ENCODE assay signal across 17 cellular contexts in genomic region chr4:52529983-52530382, GRCh38.
A peak's percentile ranks its signal among the peaks of the same experiment; 100 is the strongest.
DNase-seq lines count a peak whose midpoint lies in the region; TF ChIP-seq lines count a peak whose summit lies in the region.
"Had no signal": no experiment of that assay in that cellular context is flagged by ENCODE, and none has a peak within 500 bp of the region (broad histone marks: within the 10 kb centered on the region; RNA-seq: fewer than 3 reads in every experiment).

No MANE protein-coding gene starts in this region.

- H2BK20ac ChIP-seq in H9 (ENCODE audit: low read depth, low read length, poor library complexity, severe bottlenecking): no peak overlapping the region

- no peak overlapping the region for H3K27ac Mint-ChIP-seq in H9
- no peak overlapping the region for H3K27ac Mint-ChIP-seq in endodermal cell
- H3K27ac Mint-ChIP-seq in type B pancreatic cell: no peak overlapping the region
- H3K27ac Mint-ChIP-seq: CD8-positive, alpha-beta T cell had no signal

- H2AK5ac ChIP-seq in H9 (ENCODE audit: insufficient read length, low read length): no peak overlapping the region

- no peak overlapping the region for H4K5ac ChIP-seq in H9 (ENCODE audit: insufficient read length, low read depth, low read length)

- no peak overlapping the region for H3K4me3 ChIP-seq in endodermal cell (ENCODE audit: low read length)
- no peak overlapping the region for H3K4me3 ChIP-seq in osteoblast (ENCODE audit: insufficient read depth, low read length)
- H3K4me3 ChIP-seq: A549, BLaER1, GM12878, HAP-1 had no signal

- H4K8ac ChIP-seq in H9 (replicated peaks; ENCODE audit: insufficient read length, low read depth, low read length): no peak overlapping the region

- no peak overlapping the region for H4K91ac ChIP-seq in H9 (ENCODE audit: insufficient read length, low read depth, low read length)

- no peak overlapping the region for H3K14ac ChIP-seq in H9 (ENCODE audit: insufficient read depth, low read length)

- no peak overlapping the region for H2BK5ac ChIP-seq in H9 (ENCODE audit: insufficient read length, low read length)

- H3K4me1 ChIP-seq in H9 (ENCODE audit: insufficient read depth, low read length): no peaks in the 10 kb centered on the region
- no peaks in the 10 kb centered on the region for H3K4me1 ChIP-seq in endodermal cell (ENCODE audit: control insufficient read depth, insufficient read depth, low read length)
- H3K4me1 ChIP-seq in osteoblast (ENCODE audit: insufficient read depth, low read length): no peaks in the 10 kb centered on the region
- H3K4me1 ChIP-seq: A549, BLaER1, HAP-1 had no signal

- H3K79me1 ChIP-seq in H9 (ENCODE audit: insufficient read depth, low read depth, low read length, poor library complexity, severe bottlenecking): no peaks in the 10 kb centered on the region

- H3K18ac ChIP-seq in H9 (ENCODE audit: insufficient read length, low read depth, low read length): no peak overlapping the region

- WGBS in H9 (ENCODE audit: extremely low coverage, insufficient read length, low lambda C conversion rate): no CpG with 5 or more reads among the region's 2 CpGs
- 94% methylated on average over 2 of the region's 2 CpGs; no CpG with 5 or more reads in 1 of the 2 experiments for WGBS in endodermal cell (ENCODE audit: insufficient coverage in 1 of 2, insufficient read length in 1 of 2), 2 experiments

- H3K9me3 ChIP-seq in H9 (ENCODE audit: control insufficient read depth, low read depth, low read length) (no peaks in the 10 kb centered on the region), endodermal cell (ENCODE audit: control insufficient read depth, low read length) (peaks cover 13% of the 10 kb centered on the region), osteoblast (ENCODE audit: low read depth, low read length) (no peaks in the 10 kb centered on the region)
- H3K9me3 ChIP-seq: A549, HAP-1 had no signal

- peak; percentile 23; the same call in 1 of the 3 replicates for TF ChIP-seq CTCF in H9 (conservative IDR thresholded peaks at IDR 0.05)
- TF ChIP-seq CTCF in endodermal cell (conservative IDR thresholded peaks at IDR 0.05): peak; percentile 48
- TF ChIP-seq CTCF in osteoblast (IDR thresholded peaks at IDR 0.05; ENCODE audit: extremely low read depth, low read depth, low read length): no peak
- TF ChIP-seq CTCF in type B pancreatic cell (conservative IDR thresholded peaks at IDR 0.05): peak; percentile 59

- H2BK15ac ChIP-seq in H9 (ENCODE audit: low read depth, low read length): no peak overlapping the region

- no peaks in the 10 kb centered on the region for H3K36me3 ChIP-seq in endodermal cell (ENCODE audit: control insufficient read depth, insufficient read depth, low read length)
- no peaks in the 10 kb centered on the region for H3K36me3 ChIP-seq in osteoblast (ENCODE audit: insufficient read depth, low read length)
- H3K36me3 ChIP-seq: BLaER1, HAP-1 had no signal

- H3K9ac ChIP-seq in H9 (ENCODE audit: extremely low read depth, insufficient read length, low read length): no peak overlapping the region
- H3K9ac ChIP-seq in endodermal cell (ENCODE audit: extremely low read depth, low read length, poor library complexity, severe bottlenecking): no peak overlapping the region
- H3K9ac ChIP-seq: BLaER1 had no signal

- H3K4me2 ChIP-seq in H9 (ENCODE audit: insufficient read depth, insufficient read length, low read length): no peak overlapping the region
- no peak overlapping the region for H3K4me2 ChIP-seq in osteoblast (ENCODE audit: insufficient read depth, low read length)
- H3K4me2 ChIP-seq: A549, BLaER1 had no signal

- H3K4ac ChIP-seq in H9 (ENCODE audit: low read depth, low read length): no peak overlapping the region

- H3K27me3 Mint-ChIP-seq in H9 (ENCODE audit: low read depth) (no peaks in the 10 kb centered on the region; the same call in none of the 2 replicates), endodermal cell (ENCODE audit: insufficient read depth) (no peaks in the 10 kb centered on the region), type B pancreatic cell (no peaks in the 10 kb centered on the region)

- H3K4me1 Mint-ChIP-seq in H9 (no peaks in the 10 kb centered on the region), endodermal cell (no peaks in the 10 kb centered on the region), type B pancreatic cell (ENCODE audit: unreplicated experiment) (no peaks in the 10 kb centered on the region)

- H3K27ac ChIP-seq in H9 (ENCODE audit: insufficient read length, low read depth, low read length): no peak overlapping the region
- H3K27ac ChIP-seq in endodermal cell (ENCODE audit: low read depth, low read length): no peak overlapping the region
- H3K27ac ChIP-seq in osteoblast (ENCODE audit: low read depth, low read length): no peak overlapping the region
- H3K27ac ChIP-seq: 22Rv1, A549, BLaER1, HL-60 had no signal

- no peaks in the 10 kb centered on the region for H4K20me1 ChIP-seq in H9 (ENCODE audit: control insufficient read depth, insufficient read depth, insufficient read length)
- H4K20me1 ChIP-seq in osteoblast (ENCODE audit: insufficient read depth, low read length): no peaks in the 10 kb centered on the region
- H4K20me1 ChIP-seq: BLaER1 had no signal

- H3T11ph ChIP-seq in H9 (ENCODE audit: low read length): no peak overlapping the region

- no peaks in the 10 kb centered on the region for H3K23me2 ChIP-seq in H9 (ENCODE audit: insufficient read length, low read depth, low read length, poor library complexity, severe bottlenecking)

- peaks cover 25 to 26% of the 10 kb centered on the region in 2 experiments for H3K9me3 Mint-ChIP-seq in H9
- peaks cover 35% of the 10 kb centered on the region for H3K9me3 Mint-ChIP-seq in endodermal cell
- no peaks in the 10 kb centered on the region for H3K9me3 Mint-ChIP-seq in type B pancreatic cell

- H3K79me2 ChIP-seq in H9 (ENCODE audit: insufficient read depth, low read length): no peaks in the 10 kb centered on the region
- no peaks in the 10 kb centered on the region for H3K79me2 ChIP-seq in osteoblast (ENCODE audit: insufficient read depth, low read length)

- H3K23ac ChIP-seq in H9 (ENCODE audit: insufficient read length, low read depth, low read length): no peak overlapping the region

- H2BK12ac ChIP-seq in H9 (ENCODE audit: insufficient read length, low read depth, low read length): no peak overlapping the region

- no peak overlapping the region for H2BK120ac ChIP-seq in H9 (ENCODE audit: low read depth, low read length, poor library complexity, severe bottlenecking)

- H2AFZ ChIP-seq in H9 (ENCODE audit: low read length) (no peak overlapping the region), osteoblast (ENCODE audit: low read length) (no peak overlapping the region)

- H3K56ac ChIP-seq in H9 (ENCODE audit: insufficient read length, low read depth, low read length): no peak overlapping the region

- H3K27me3 ChIP-seq in H9 (ENCODE audit: insufficient read depth, low read length): no peaks in the 10 kb centered on the region
- H3K27me3 ChIP-seq in endodermal cell (ENCODE audit: control insufficient read depth, insufficient read depth, low read length, poor library complexity, severe bottlenecking): no peaks in the 10 kb centered on the region
- no peaks in the 10 kb centered on the region for H3K27me3 ChIP-seq in osteoblast (ENCODE audit: insufficient read depth, low read length)
- H3K27me3 ChIP-seq: BLaER1 had no signal

- H3K4me3 Mint-ChIP-seq in H9: no peak overlapping the region
- H3K4me3 Mint-ChIP-seq in endodermal cell: no peak overlapping the region
- H3K4me3 Mint-ChIP-seq in type B pancreatic cell: no peak overlapping the region
- H3K4me3 Mint-ChIP-seq: CD8-positive, alpha-beta T cell had no signal

- DNase-seq in H9: no peak
- no peak for DNase-seq in endodermal cell
- peak; percentile 49 for DNase-seq in osteoblast (ENCODE audit: insufficient read length, low spot score, missing footprints)
- DNase-seq in type B pancreatic cell (ENCODE audit: extremely low spot score, unreplicated experiment): no peak
- no peak for DNase-seq in activated gamma-delta T cell treated with Interleukin-2 at 50 U/mL for 16 hours
- no peak for DNase-seq in activated T-cell treated with anti-CD3 and anti-CD28 coated beads for 4 hours
- no peak for DNase-seq in C1 segment of cervical spinal cord (lab: John Stamatoyannopoulos, UW)
- DNase-seq: Calu3; CD8-positive, alpha-beta T cell; DMS79 treated with DMSO at 0.1 percent for 48 hours; GF-D8 had no signal

- H3K36me3 Mint-ChIP-seq in H9 (ENCODE audit: insufficient read depth in 1 of 3, low read depth in 3 of 3): peaks cover 0 to 15% (median 5%) of the 10 kb centered on the region in 3 experiments; a peak in 3 of 7 replicates
- no peaks in the 10 kb centered on the region for H3K36me3 Mint-ChIP-seq in endodermal cell (ENCODE audit: low read depth)
- no peaks in the 10 kb centered on the region for H3K36me3 Mint-ChIP-seq in type B pancreatic cell
- H3K36me3 Mint-ChIP-seq: CD8-positive, alpha-beta T cell had no signal
